In genomic region chr22:46731246-46732040, GRCh38 we compare ENCODE assay signal across 1 cellular context.
TF ChIP-seq lines count a peak whose summit lies in the region.

No MANE protein-coding gene starts in this region.

TF ChIP-seq in HepG2, 621 proteins besides CTCF, POLR2A, EP300 and RAD21 (continued from another document and continues in another):
- TF ChIP-seq, protein P1, sequence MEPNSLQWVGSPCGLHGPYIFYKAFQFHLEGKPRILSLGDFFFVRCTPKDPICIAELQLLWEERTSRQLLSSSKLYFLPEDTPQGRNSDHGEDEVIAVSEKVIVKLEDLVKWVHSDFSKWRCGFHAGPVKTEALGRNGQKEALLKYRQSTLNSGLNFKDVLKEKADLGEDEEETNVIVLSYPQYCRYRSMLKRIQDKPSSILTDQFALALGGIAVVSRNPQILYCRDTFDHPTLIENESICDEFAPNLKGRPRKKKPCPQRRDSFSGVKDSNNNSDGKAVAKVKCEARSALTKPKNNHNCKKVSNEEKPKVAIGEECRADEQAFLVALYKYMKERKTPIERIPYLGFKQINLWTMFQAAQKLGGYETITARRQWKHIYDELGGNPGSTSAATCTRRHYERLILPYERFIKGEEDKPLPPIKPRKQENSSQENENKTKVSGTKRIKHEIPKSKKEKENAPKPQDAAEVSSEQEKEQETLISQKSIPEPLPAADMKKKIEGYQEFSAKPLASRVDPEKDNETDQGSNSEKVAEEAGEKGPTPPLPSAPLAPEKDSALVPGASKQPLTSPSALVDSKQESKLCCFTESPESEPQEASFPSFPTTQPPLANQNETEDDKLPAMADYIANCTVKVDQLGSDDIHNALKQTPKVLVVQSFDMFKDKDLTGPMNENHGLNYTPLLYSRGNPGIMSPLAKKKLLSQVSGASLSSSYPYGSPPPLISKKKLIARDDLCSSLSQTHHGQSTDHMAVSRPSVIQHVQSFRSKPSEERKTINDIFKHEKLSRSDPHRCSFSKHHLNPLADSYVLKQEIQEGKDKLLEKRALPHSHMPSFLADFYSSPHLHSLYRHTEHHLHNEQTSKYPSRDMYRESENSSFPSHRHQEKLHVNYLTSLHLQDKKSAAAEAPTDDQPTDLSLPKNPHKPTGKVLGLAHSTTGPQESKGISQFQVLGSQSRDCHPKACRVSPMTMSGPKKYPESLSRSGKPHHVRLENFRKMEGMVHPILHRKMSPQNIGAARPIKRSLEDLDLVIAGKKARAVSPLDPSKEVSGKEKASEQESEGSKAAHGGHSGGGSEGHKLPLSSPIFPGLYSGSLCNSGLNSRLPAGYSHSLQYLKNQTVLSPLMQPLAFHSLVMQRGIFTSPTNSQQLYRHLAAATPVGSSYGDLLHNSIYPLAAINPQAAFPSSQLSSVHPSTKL (CRISPR knock-in tag; IDR thresholded peaks at IDR 0.05) = peak; percentile 94
- TF ChIP-seq CSRNP2 (CRISPR knock-in tag; conservative IDR thresholded peaks at IDR 0.05; ENCODE audit: low read depth) (no peak), SNRNP70 (IDR thresholded peaks at IDR 0.05; ENCODE audit: low read depth, low read length) (no peak), SAP130 (CRISPR knock-in tag; IDR thresholded peaks at IDR 0.05; ENCODE audit: low read depth) (peak; percentile 97), ZFP1 (CRISPR knock-in tag; IDR thresholded peaks at IDR 0.05) (0 out of 2 replicates have a peak, but pooled peaks have one; percentile 62), ZNF674 (CRISPR knock-in tag; IDR thresholded peaks at IDR 0.05; ENCODE audit: low read depth) (no peak), EZH2 (conservative IDR thresholded peaks at IDR 0.05; ENCODE audit: low read depth, low read length) (no peak), SPEN (CRISPR knock-in tag; IDR thresholded peaks at IDR 0.05; ENCODE audit: low read depth) (peak; percentile 91; the same call in 1 of the 2 replicates), ZNF136 (CRISPR knock-in tag; IDR thresholded peaks at IDR 0.05; ENCODE audit: low read depth) (no peak), ZFP91 (CRISPR knock-in tag; IDR thresholded peaks at IDR 0.05; ENCODE audit: borderline replicate concordance) (peak; percentile 86), BCL6 (CRISPR knock-in tag; IDR thresholded peaks at IDR 0.05) (peak; percentile 53), ATF7 (IDR thresholded peaks at IDR 0.05) (no peak), ATF7 (CRISPR knock-in tag; IDR thresholded peaks at IDR 0.05) (peak; percentile 89), BRD4 (CRISPR knock-in tag; IDR thresholded peaks at IDR 0.05) (peak; percentile 76; the same call in 1 of the 2 replicates), SRSF4 (IDR thresholded peaks at IDR 0.05; ENCODE audit: low read depth, low read length, poor library complexity, severe bottlenecking) (no peak), ZSCAN22 (CRISPR knock-in tag; IDR thresholded peaks at IDR 0.05) (no peak), SMYD3 (CRISPR knock-in tag; IDR thresholded peaks at IDR 0.05) (no peak), MZF1 (CRISPR knock-in tag; IDR thresholded peaks at IDR 0.05; ENCODE audit: borderline replicate concordance) (no peak), ZKSCAN5 (CRISPR knock-in tag; IDR thresholded peaks at IDR 0.05) (0 out of 2 replicates have a peak, but pooled peaks have one; percentile 32), PRDM4 (CRISPR knock-in tag; IDR thresholded peaks at IDR 0.05; ENCODE audit: borderline replicate concordance) (no peak), ATF5 (CRISPR knock-in tag; IDR thresholded peaks at IDR 0.05; ENCODE audit: low read depth) (no peak), ZNF326 (CRISPR knock-in tag; IDR thresholded peaks at IDR 0.05; ENCODE audit: borderline replicate concordance) (no peak), AKNA (CRISPR knock-in tag; IDR thresholded peaks at IDR 0.05; ENCODE audit: borderline replicate concordance) (no peak), SMARCE1 (IDR thresholded peaks at IDR 0.05; ENCODE audit: borderline replicate concordance) (no peak), ZBTB26 (CRISPR knock-in tag; IDR thresholded peaks at IDR 0.05; ENCODE audit: borderline replicate concordance) (no peak), ZNF512 (CRISPR knock-in tag; IDR thresholded peaks at IDR 0.05) (no peak), FOXK2 (IDR thresholded peaks at IDR 0.05) (peak; percentile 70; the same call in 1 of the 2 replicates), NKX3-1 (CRISPR knock-in tag; IDR thresholded peaks at IDR 0.05) (no peak)
- TF ChIP-seq, protein P2, sequence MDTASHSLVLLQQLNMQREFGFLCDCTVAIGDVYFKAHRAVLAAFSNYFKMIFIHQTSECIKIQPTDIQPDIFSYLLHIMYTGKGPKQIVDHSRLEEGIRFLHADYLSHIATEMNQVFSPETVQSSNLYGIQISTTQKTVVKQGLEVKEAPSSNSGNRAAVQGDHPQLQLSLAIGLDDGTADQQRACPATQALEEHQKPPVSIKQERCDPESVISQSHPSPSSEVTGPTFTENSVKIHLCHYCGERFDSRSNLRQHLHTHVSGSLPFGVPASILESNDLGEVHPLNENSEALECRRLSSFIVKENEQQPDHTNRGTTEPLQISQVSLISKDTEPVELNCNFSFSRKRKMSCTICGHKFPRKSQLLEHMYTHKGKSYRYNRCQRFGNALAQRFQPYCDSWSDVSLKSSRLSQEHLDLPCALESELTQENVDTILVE (CRISPR knock-in tag; IDR thresholded peaks at IDR 0.05) = peak; percentile 72
- TF ChIP-seq, protein P3, sequence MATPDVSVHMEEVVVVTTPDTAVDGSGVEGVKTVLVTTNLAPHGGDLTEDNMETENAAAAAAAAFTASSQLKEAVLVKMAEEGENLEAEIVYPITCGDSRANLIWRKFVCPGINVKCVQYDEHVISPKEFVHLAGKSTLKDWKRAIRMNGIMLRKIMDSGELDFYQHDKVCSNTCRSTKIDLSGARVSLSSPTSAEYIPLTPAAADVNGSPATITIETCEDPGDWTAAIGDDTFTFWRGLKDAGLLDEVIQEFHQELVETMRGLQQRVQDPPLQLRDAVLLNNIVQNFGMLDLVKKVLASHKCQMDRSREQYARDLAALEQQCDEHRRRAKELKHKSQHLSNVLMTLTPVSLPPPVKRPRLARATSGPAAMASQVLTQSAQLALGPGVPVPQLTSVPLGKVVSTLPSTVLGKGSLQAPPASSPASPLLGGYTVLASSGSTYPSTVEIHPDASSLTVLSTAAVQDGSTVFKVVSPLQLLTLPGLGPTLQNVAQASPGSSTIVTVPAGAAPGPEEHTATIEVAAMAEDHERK (CRISPR knock-in tag; IDR thresholded peaks at IDR 0.05; ENCODE audit: low read depth) = no peak
